ENCODE assay signal across 12 cellular contexts in the genomic region with DNA sequence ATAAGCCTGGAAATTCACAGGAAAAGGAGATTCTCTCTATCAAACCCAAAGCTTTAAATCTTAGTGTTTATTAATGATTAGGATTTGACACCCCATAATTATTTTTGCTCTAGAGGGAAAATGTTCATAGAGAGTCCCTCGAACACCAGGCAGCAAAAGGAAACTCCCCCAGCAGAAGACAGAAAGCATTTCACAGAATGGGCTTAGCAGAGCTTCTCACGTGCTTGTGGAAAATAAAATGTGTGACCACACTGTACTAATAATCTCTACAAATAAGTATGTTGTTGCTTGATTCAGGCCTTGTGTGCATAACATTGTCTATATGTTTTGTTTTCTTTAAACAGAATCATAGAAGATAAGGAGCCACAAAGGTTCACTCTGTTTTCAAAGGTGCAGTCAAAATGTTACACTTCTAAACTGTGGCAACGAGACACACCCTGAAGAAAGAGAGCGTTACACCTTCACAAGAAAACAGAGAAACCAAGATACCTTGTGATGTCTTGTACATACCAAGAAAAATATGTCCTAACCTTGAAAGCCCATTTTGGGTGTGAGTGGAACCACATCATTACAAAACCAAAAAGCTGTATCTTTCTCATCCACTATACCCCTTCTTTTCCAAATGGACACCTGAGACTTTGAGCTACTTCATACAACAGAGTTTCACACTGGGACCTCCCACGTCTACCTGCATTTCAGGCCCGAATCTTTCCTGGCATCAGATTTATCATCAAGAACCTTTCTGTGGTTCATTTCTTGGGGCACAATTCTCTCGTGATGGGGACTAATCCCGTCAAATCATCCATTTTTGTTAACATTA.
A peak's percentile ranks its signal among the peaks of the same experiment; 100 is the strongest.
DNase-seq lines count a peak whose midpoint lies in the region; ATAC-seq, FAIRE-seq and TF ChIP-seq lines count a peak whose summit lies in the region.
"Had no signal": no experiment of that assay in that cellular context is flagged by ENCODE, and none has a peak within 500 bp of the region (broad histone marks: within the 10 kb centered on the region; RNA-seq: fewer than 3 reads in every experiment).

No MANE protein-coding gene starts in this region.

- no peak for TF ChIP-seq POLR2A in GM12891 (IDR thresholded peaks at IDR 0.05; ENCODE audit: low read depth, low read length)

- peak; percentile 11 to 92 (median 81) for DNase-seq in CD4-positive, CD25-positive, alpha-beta regulatory T cell
- DNase-seq in GM12891 (ENCODE audit: insufficient read length, low spot score) (no peak), GF-D8 (lab: John Stamatoyannopoulos, UW) (no peak), substantia nigra (lab: John Stamatoyannopoulos, UW) (no peak)
- DNase-seq in activated CD8-positive, alpha-beta T cell treated with anti-CD3 and anti-CD28 coated beads, Interleukin-2, amount 10 ng/mL, durations not matched to agents 7 days and 5 days, result no peak
- DNase-seq: kidney, NCI-H1694, NCI-H345, RPMI8226 had no signal

- no peaks in the 10 kb centered on the region for H3K36me3 Mint-ChIP-seq in CD4-positive, CD25-positive, alpha-beta regulatory T cell
- H3K36me3 Mint-ChIP-seq in activated CD8-positive, alpha-beta T cell treated with anti-CD3 and anti-CD28 coated beads, Interleukin-2, amount 10 ng/mL, durations not matched to agents 7 days and 5 days (ENCODE audit: low read depth), result peaks cover 14% of the 10 kb centered on the region

- H3K4me1 ChIP-seq in CD4-positive, CD25-positive, alpha-beta regulatory T cell (ENCODE audit: control insufficient read depth, insufficient read depth, low read length, poor library complexity, severe bottlenecking), result peaks cover 73% of the 10 kb centered on the region
- H3K4me1 ChIP-seq in mucosa of rectum (ENCODE audit: control insufficient read depth in 2 of 2, insufficient read depth in 2 of 2, low read length in 2 of 2), result peaks cover 0 to 4% of the 10 kb centered on the region in 2 donors

- CTCF ChIA-PET in activated CD8-positive, alpha-beta T cell treated with anti-CD3 and anti-CD28 coated beads, Interleukin-2, amount 10 ng/mL, durations not matched to agents 7 days and 5 days (lab: Charles Lee), result interaction anchor here (1.0 to 3.0 kb wide), 8 partner anchors 10 to 326 kb away, joined by 3 to 21 read pairs (median 4); no protein-coding TSS in a partner anchor

- no peaks in the 10 kb centered on the region for H3K27me3 ChIP-seq in CD4-positive, CD25-positive, alpha-beta regulatory T cell (ENCODE audit: control insufficient read depth, insufficient read depth, low read length)
- H3K27me3 ChIP-seq in mucosa of rectum (ENCODE audit: control insufficient read depth in 2 of 2, insufficient read depth in 2 of 2, low read length in 2 of 2), result no peaks in the 10 kb centered on the region
- H3K27me3 ChIP-seq: neutrophil had no signal

- FAIRE-seq in GM12891 (lab: Jason Lieb, UNC), result peak; percentile 55
- FAIRE-seq: kidney had no signal

- peak overlapping the region; percentile 94 to 100 (median 97) for H3K27ac Mint-ChIP-seq in CD4-positive, CD25-positive, alpha-beta regulatory T cell
- H3K27ac Mint-ChIP-seq in activated CD8-positive, alpha-beta T cell treated with anti-CD3 and anti-CD28 coated beads, Interleukin-2, amount 10 ng/mL, durations not matched to agents 7 days and 5 days, result peak overlapping the region; percentile 96

- ATAC-seq in CD4-positive, CD25-positive, alpha-beta regulatory T cell (ENCODE audit: low read depth in 2 of 2), result peak; percentile 34 to 45
- ATAC-seq in activated CD8-positive, alpha-beta T cell treated with anti-CD3 and anti-CD28 coated beads, Interleukin-2, amount 10 ng/mL, durations not matched to agents 7 days and 5 days, result peak; percentile 34
- no peak for ATAC-seq in GM21390 (IDR thresholded peaks at IDR 0.05; ENCODE audit: unreplicated experiment)

- peaks cover 5% of the 10 kb centered on the region for H3K27me3 Mint-ChIP-seq in CD4-positive, CD25-positive, alpha-beta regulatory T cell
- no peaks in the 10 kb centered on the region for H3K27me3 Mint-ChIP-seq in activated CD8-positive, alpha-beta T cell treated with anti-CD3 and anti-CD28 coated beads, Interleukin-2, amount 10 ng/mL, durations not matched to agents 7 days and 5 days (ENCODE audit: low read depth)

- no peak overlapping the region for H3K9ac ChIP-seq in mucosa of rectum (ENCODE audit: low read depth in 1 of 2, low read length in 2 of 2)

- H3K4me3 Mint-ChIP-seq in CD4-positive, CD25-positive, alpha-beta regulatory T cell, result peak overlapping the region; percentile 24 to 72 (median 60)
- H3K4me3 Mint-ChIP-seq in activated CD8-positive, alpha-beta T cell treated with anti-CD3 and anti-CD28 coated beads, Interleukin-2, amount 10 ng/mL, durations not matched to agents 7 days and 5 days, result peak overlapping the region; percentile 49

- peaks cover 0 to 2% (median 0%) of the 10 kb centered on the region in 7 donors for H3K9me3 Mint-ChIP-seq in CD4-positive, CD25-positive, alpha-beta regulatory T cell
- H3K9me3 Mint-ChIP-seq in activated CD8-positive, alpha-beta T cell treated with anti-CD3 and anti-CD28 coated beads, Interleukin-2, amount 10 ng/mL, durations not matched to agents 7 days and 5 days (ENCODE audit: insufficient read depth), result no peaks in the 10 kb centered on the region

- POLR2A ChIA-PET in activated CD8-positive, alpha-beta T cell treated with anti-CD3 and anti-CD28 coated beads, Interleukin-2, amount 10 ng/mL, durations not matched to agents 7 days and 5 days (lab: Charles Lee), result interaction anchor here (0.6 to 2.7 kb wide), 17 partner anchors 13 to 319 kb away, joined by 3 to 29 read pairs (median 5); no protein-coding TSS in a partner anchor

- peak overlapping the region; percentile 98 for H3K27ac ChIP-seq in CD4-positive, CD25-positive, alpha-beta regulatory T cell (ENCODE audit: insufficient read depth, low read length, poor library complexity, severe bottlenecking)
- H3K27ac ChIP-seq in mucosa of rectum (ENCODE audit: low read depth in 2 of 2, low read length in 2 of 2) (peak overlapping the region; percentile 6 to 32), substantia nigra (ENCODE audit: low read depth, low read length, poor library complexity, severe bottlenecking) (no peak overlapping the region)
- H3K27ac ChIP-seq: neutrophil had no signal

- H3K4me1 Mint-ChIP-seq in CD4-positive, CD25-positive, alpha-beta regulatory T cell, result peaks cover 36 to 94% (median 69%) of the 10 kb centered on the region in 4 donors
- H3K4me1 Mint-ChIP-seq in activated CD8-positive, alpha-beta T cell treated with anti-CD3 and anti-CD28 coated beads, Interleukin-2, amount 10 ng/mL, durations not matched to agents 7 days and 5 days (ENCODE audit: low read depth), result peaks cover 77% of the 10 kb centered on the region

- H3K9me3 ChIP-seq in CD4-positive, CD25-positive, alpha-beta regulatory T cell (ENCODE audit: control insufficient read depth in 2 of 2, low read length in 2 of 2), result no peaks in the 10 kb centered on the region
- H3K9me3 ChIP-seq in mucosa of rectum (ENCODE audit: control insufficient read depth in 2 of 2, low read length in 2 of 2), result no peaks in the 10 kb centered on the region
- H3K9me3 ChIP-seq: neutrophil had no signal

- H3K36me3 ChIP-seq in CD4-positive, CD25-positive, alpha-beta regulatory T cell (ENCODE audit: control insufficient read depth, insufficient read depth, low read length), result no peaks in the 10 kb centered on the region
- H3K36me3 ChIP-seq in mucosa of rectum (ENCODE audit: control insufficient read depth in 2 of 2, insufficient read depth in 2 of 2, low read length in 2 of 2), result no peaks in the 10 kb centered on the region
- H3K36me3 ChIP-seq: neutrophil had no signal

- peak overlapping the region; percentile 56 for H3K4me3 ChIP-seq in CD4-positive, CD25-positive, alpha-beta regulatory T cell (ENCODE audit: low read depth, low read length)
- H3K4me3 ChIP-seq in mucosa of rectum (ENCODE audit: low read length in 2 of 2), result no peak overlapping the region

TF ChIP-seq in GM12891, 5 proteins besides CTCF, POLR2A, EP300 and RAD21:
- TF ChIP-seq PAX5 (IDR thresholded peaks at IDR 0.05; ENCODE audit: insufficient read depth, low read length, severe bottlenecking) (no peak), SPI1 (IDR thresholded peaks at IDR 0.05; ENCODE audit: low read depth, low read length) (no peak), POU2F2 (IDR thresholded peaks at IDR 0.05; ENCODE audit: low read depth, low read length) (no peak), TAF1 (IDR thresholded peaks at IDR 0.05; ENCODE audit: low read depth, low read length) (no peak), POLR2AphosphoS5 (IDR thresholded peaks at IDR 0.05; ENCODE audit: low read depth, low read length) (no peak)

Comparison
In these comparisons a context has a peak if more than half of its experiments do, and no peak if none do; other contexts are left out.
1. DNase-seq: peak in CD4-positive, CD25-positive, alpha-beta regulatory T cell (3 of 3); none in GM12891 (single experiment), activated CD8-positive, alpha-beta T cell treated with anti-CD3 and anti-CD28 coated beads, Interleukin-2, amount 10 ng/mL, durations not matched to agents 7 days and 5 days (single experiment), GF-D8 (single experiment) and substantia nigra (0 of 49).